In genomic region chr1:17502326-17502778, GRCh38 we compare ENCODE assay signal across 1 cellular context.
TF ChIP-seq lines count a peak whose summit lies in the region.

No MANE protein-coding gene starts in this region.

TF ChIP-seq in HepG2, 621 proteins besides CTCF, POLR2A, EP300 and RAD21 (continued from another document and continues in another):
- TF ChIP-seq, protein P1, sequence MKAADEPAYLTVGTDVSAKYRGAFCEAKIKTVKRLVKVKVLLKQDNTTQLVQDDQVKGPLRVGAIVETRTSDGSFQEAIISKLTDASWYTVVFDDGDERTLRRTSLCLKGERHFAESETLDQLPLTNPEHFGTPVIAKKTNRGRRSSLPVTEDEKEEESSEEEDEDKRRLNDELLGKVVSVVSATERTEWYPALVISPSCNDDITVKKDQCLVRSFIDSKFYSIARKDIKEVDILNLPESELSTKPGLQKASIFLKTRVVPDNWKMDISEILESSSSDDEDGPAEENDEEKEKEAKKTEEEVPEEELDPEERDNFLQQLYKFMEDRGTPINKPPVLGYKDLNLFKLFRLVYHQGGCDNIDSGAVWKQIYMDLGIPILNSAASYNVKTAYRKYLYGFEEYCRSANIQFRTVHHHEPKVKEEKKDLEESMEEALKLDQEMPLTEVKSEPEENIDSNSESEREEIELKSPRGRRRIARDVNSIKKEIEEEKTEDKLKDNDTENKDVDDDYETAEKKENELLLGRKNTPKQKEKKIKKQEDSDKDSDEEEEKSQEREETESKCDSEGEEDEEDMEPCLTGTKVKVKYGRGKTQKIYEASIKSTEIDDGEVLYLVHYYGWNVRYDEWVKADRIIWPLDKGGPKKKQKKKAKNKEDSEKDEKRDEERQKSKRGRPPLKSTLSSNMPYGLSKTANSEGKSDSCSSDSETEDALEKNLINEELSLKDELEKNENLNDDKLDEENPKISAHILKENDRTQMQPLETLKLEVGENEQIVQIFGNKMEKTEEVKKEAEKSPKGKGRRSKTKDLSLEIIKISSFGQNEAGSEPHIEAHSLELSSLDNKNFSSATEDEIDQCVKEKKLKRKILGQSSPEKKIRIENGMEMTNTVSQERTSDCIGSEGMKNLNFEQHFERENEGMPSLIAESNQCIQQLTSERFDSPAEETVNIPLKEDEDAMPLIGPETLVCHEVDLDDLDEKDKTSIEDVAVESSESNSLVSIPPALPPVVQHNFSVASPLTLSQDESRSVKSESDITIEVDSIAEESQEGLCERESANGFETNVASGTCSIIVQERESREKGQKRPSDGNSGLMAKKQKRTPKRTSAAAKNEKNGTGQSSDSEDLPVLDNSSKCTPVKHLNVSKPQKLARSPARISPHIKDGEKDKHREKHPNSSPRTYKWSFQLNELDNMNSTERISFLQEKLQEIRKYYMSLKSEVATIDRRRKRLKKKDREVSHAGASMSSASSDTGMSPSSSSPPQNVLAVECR (CRISPR knock-in tag; IDR thresholded peaks at IDR 0.05; ENCODE audit: borderline replicate concordance) = no peak; the same call in 1 of the 2 replicates
- no peak for TF ChIP-seq DR1 (CRISPR knock-in tag; IDR thresholded peaks at IDR 0.05)
- no peak for TF ChIP-seq RXRA (CRISPR knock-in tag; IDR thresholded peaks at IDR 0.05)
- TF ChIP-seq FOSL2 (CRISPR knock-in tag; IDR thresholded peaks at IDR 0.05) = peak; percentile 32; the same call in 1 of the 2 replicates
- no peak for TF ChIP-seq ZNF335 (CRISPR knock-in tag; IDR thresholded peaks at IDR 0.05)
- no peak for TF ChIP-seq PTBP1 (IDR thresholded peaks at IDR 0.05; ENCODE audit: low read depth, low read length, poor library complexity, severe bottlenecking)
- TF ChIP-seq PRMT3 (CRISPR knock-in tag; IDR thresholded peaks at IDR 0.05; ENCODE audit: borderline replicate concordance, low read depth) = no peak
- no peak for TF ChIP-seq MTA3 (CRISPR knock-in tag; IDR thresholded peaks at IDR 0.05)
- no peak for TF ChIP-seq STAT5B (CRISPR knock-in tag; IDR thresholded peaks at IDR 0.05)
- TF ChIP-seq TBP (CRISPR knock-in tag; IDR thresholded peaks at IDR 0.05) = no peak
- TF ChIP-seq, protein P2, sequence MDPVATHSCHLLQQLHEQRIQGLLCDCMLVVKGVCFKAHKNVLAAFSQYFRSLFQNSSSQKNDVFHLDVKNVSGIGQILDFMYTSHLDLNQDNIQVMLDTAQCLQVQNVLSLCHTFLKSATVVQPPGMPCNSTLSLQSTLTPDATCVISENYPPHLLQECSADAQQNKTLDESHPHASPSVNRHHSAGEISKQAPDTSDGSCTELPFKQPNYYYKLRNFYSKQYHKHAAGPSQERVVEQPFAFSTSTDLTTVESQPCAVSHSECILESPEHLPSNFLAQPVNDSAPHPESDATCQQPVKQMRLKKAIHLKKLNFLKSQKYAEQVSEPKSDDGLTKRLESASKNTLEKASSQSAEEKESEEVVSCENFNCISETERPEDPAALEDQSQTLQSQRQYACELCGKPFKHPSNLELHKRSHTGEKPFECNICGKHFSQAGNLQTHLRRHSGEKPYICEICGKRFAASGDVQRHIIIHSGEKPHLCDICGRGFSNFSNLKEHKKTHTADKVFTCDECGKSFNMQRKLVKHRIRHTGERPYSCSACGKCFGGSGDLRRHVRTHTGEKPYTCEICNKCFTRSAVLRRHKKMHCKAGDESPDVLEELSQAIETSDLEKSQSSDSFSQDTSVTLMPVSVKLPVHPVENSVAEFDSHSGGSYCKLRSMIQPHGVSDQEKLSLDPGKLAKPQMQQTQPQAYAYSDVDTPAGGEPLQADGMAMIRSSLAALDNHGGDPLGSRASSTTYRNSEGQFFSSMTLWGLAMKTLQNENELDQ (CRISPR knock-in tag; IDR thresholded peaks at IDR 0.05; ENCODE audit: borderline replicate concordance) = no peak
- no peak for TF ChIP-seq CC2D1A (CRISPR knock-in tag; IDR thresholded peaks at IDR 0.05)
- TF ChIP-seq TFAP4 (IDR thresholded peaks at IDR 0.05; ENCODE audit: borderline replicate concordance, low read depth) = no peak
- TF ChIP-seq HOXA7 (CRISPR knock-in tag; IDR thresholded peaks at IDR 0.05) = no peak
- TF ChIP-seq MTF1 (CRISPR knock-in tag; IDR thresholded peaks at IDR 0.05) = no peak
- TF ChIP-seq IRX3 (CRISPR knock-in tag; IDR thresholded peaks at IDR 0.05; ENCODE audit: borderline replicate concordance, low read depth) = no peak
- no peak for TF ChIP-seq ZNF281 (CRISPR knock-in tag; IDR thresholded peaks at IDR 0.05; ENCODE audit: borderline replicate concordance)
- TF ChIP-seq ZKSCAN1 (IDR thresholded peaks at IDR 0.05; ENCODE audit: low read length) = no peak
- TF ChIP-seq HOXD1 (CRISPR knock-in tag; IDR thresholded peaks at IDR 0.05) = no peak
- TF ChIP-seq HNRNPLL (IDR thresholded peaks at IDR 0.05; ENCODE audit: low read depth, low read length, poor library complexity, severe bottlenecking) = no peak
- TF ChIP-seq HMG20B (CRISPR knock-in tag; conservative IDR thresholded peaks at IDR 0.05) = no peak
- TF ChIP-seq IRF2 (CRISPR knock-in tag; IDR thresholded peaks at IDR 0.05) = 0 out of 2 replicates have a peak, but pooled peaks have one; percentile 46
- TF ChIP-seq, protein P3, sequence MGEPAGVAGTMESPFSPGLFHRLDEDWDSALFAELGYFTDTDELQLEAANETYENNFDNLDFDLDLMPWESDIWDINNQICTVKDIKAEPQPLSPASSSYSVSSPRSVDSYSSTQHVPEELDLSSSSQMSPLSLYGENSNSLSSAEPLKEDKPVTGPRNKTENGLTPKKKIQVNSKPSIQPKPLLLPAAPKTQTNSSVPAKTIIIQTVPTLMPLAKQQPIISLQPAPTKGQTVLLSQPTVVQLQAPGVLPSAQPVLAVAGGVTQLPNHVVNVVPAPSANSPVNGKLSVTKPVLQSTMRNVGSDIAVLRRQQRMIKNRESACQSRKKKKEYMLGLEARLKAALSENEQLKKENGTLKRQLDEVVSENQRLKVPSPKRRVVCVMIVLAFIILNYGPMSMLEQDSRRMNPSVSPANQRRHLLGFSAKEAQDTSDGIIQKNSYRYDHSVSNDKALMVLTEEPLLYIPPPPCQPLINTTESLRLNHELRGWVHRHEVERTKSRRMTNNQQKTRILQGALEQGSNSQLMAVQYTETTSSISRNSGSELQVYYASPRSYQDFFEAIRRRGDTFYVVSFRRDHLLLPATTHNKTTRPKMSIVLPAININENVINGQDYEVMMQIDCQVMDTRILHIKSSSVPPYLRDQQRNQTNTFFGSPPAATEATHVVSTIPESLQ (CRISPR knock-in tag; conservative IDR thresholded peaks at IDR 0.05) = no peak
- no peak for TF ChIP-seq PCBP1 (IDR thresholded peaks at IDR 0.05; ENCODE audit: borderline replicate concordance, low read depth, low read length)
- TF ChIP-seq, protein P4, sequence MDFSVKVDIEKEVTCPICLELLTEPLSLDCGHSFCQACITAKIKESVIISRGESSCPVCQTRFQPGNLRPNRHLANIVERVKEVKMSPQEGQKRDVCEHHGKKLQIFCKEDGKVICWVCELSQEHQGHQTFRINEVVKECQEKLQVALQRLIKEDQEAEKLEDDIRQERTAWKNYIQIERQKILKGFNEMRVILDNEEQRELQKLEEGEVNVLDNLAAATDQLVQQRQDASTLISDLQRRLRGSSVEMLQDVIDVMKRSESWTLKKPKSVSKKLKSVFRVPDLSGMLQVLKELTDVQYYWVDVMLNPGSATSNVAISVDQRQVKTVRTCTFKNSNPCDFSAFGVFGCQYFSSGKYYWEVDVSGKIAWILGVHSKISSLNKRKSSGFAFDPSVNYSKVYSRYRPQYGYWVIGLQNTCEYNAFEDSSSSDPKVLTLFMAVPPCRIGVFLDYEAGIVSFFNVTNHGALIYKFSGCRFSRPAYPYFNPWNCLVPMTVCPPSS (IDR thresholded peaks at IDR 0.05) = no peak
- TF ChIP-seq UBTF (CRISPR knock-in tag; IDR thresholded peaks at IDR 0.05) = peak; percentile 26; the same call in 1 of the 2 replicates
- TF ChIP-seq ZNF577 (CRISPR knock-in tag; IDR thresholded peaks at IDR 0.05; ENCODE audit: borderline replicate concordance, low read depth) = no peak
- TF ChIP-seq, protein P5, sequence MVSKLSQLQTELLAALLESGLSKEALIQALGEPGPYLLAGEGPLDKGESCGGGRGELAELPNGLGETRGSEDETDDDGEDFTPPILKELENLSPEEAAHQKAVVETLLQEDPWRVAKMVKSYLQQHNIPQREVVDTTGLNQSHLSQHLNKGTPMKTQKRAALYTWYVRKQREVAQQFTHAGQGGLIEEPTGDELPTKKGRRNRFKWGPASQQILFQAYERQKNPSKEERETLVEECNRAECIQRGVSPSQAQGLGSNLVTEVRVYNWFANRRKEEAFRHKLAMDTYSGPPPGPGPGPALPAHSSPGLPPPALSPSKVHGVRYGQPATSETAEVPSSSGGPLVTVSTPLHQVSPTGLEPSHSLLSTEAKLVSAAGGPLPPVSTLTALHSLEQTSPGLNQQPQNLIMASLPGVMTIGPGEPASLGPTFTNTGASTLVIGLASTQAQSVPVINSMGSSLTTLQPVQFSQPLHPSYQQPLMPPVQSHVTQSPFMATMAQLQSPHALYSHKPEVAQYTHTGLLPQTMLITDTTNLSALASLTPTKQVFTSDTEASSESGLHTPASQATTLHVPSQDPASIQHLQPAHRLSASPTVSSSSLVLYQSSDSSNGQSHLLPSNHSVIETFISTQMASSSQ (IDR thresholded peaks at IDR 0.05; ENCODE audit: low read depth) = no peak
- TF ChIP-seq, protein P5 (CRISPR knock-in tag; IDR thresholded peaks at IDR 0.05; ENCODE audit: borderline replicate concordance) = no peak; the same call in 1 of the 2 replicates
- no peak for TF ChIP-seq ZNF660 (CRISPR knock-in tag; IDR thresholded peaks at IDR 0.05; ENCODE audit: borderline replicate concordance, low read depth)
- TF ChIP-seq ELF3 (CRISPR knock-in tag; IDR thresholded peaks at IDR 0.05) = no peak
- TF ChIP-seq ARID2 (CRISPR knock-in tag; IDR thresholded peaks at IDR 0.05; ENCODE audit: borderline replicate concordance) = no peak
- 0 out of 2 replicates have a peak, but pooled peaks have one; percentile 28 for TF ChIP-seq KDM3A (CRISPR knock-in tag; IDR thresholded peaks at IDR 0.05; ENCODE audit: low read depth)
- TF ChIP-seq TFDP2 (CRISPR knock-in tag; IDR thresholded peaks at IDR 0.05) = no peak
- TF ChIP-seq XRCC5 (optimal IDR thresholded peaks at IDR 0.05; ENCODE audit: low read length) = peak; percentile 75
- TF ChIP-seq NFRKB (IDR thresholded peaks at IDR 0.05) = no peak
- no peak for TF ChIP-seq DNMT3B (CRISPR knock-in tag; conservative IDR thresholded peaks at IDR 0.05)
- TF ChIP-seq ISX (CRISPR knock-in tag; conservative IDR thresholded peaks at IDR 0.05) = no peak
